In the genomic region with DNA sequence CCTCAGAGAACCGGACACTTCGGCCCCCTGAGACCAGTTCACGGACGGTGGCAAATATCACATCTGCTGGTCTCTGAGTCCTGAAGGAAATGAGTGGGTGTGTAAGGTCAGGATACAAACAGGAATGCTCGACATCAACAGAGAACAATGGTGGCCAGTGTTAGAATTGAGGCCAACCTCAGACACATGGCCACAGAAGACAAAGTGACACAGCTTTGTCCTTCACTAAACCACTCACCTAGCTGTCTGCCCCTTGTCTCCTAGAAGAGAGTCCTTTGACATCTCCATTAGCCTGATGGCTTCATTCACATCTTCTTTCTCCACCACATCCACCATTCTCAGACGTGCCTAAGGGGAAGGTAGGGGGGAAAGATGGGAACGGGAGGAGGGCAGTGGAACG, we compare ENCODE assay signal across 6 cellular contexts. TPM values are rescaled to one million over a fixed set of nuclear protein-coding genes. Genes with fewer than 3 reads are reported as not detected.
A peak's percentile ranks its signal among the peaks of the same experiment; 100 is the strongest.
DNase-seq lines count a peak whose midpoint lies in the region; ATAC-seq and TF ChIP-seq lines count a peak whose summit lies in the region.
"Had no signal": no experiment of that assay in that cellular context is flagged by ENCODE, and none has a peak within 500 bp of the region (broad histone marks: within the 10 kb centered on the region; RNA-seq: fewer than 3 reads in every experiment).

No MANE protein-coding gene starts in this region.

- H3K9me3 ChIP-seq in H9 (ENCODE audit: control insufficient read depth, low read depth, low read length) (no peaks in the 10 kb centered on the region), endodermal cell (ENCODE audit: control insufficient read depth, low read length) (no peaks in the 10 kb centered on the region)

- no peak overlapping the region for H2BK120ac ChIP-seq in H9 (ENCODE audit: low read depth, low read length, poor library complexity, severe bottlenecking)

- no peak overlapping the region for H2BK20ac ChIP-seq in H9 (ENCODE audit: low read depth, low read length, poor library complexity, severe bottlenecking)

- no peak overlapping the region for H4K5ac ChIP-seq in H9 (ENCODE audit: insufficient read length, low read depth, low read length)

- H3K9ac ChIP-seq in H9 (ENCODE audit: extremely low read depth, insufficient read length, low read length) (no peak overlapping the region), endodermal cell (ENCODE audit: extremely low read depth, low read length, poor library complexity, severe bottlenecking) (no peak overlapping the region)

- no peak overlapping the region for H2AK5ac ChIP-seq in H9 (ENCODE audit: insufficient read length, low read length)

- no peak overlapping the region for H3K4me2 ChIP-seq in H9 (ENCODE audit: insufficient read depth, insufficient read length, low read length)

- no peak overlapping the region for H3K4ac ChIP-seq in H9 (ENCODE audit: low read depth, low read length)

- H3K27me3 Mint-ChIP-seq in H9 (ENCODE audit: low read depth) (peaks cover 5% of the 10 kb centered on the region), endodermal cell (ENCODE audit: insufficient read depth) (no peaks in the 10 kb centered on the region)
- H3K27me3 Mint-ChIP-seq: activated CD8-positive, alpha-beta T cell treated with anti-CD3 and anti-CD28 coated beads for 36 hours had no signal

- H3K27ac ChIP-seq in H9 (ENCODE audit: insufficient read length, low read depth, low read length) (no peak overlapping the region), endodermal cell (ENCODE audit: low read depth, low read length) (no peak overlapping the region)

- no peak overlapping the region for H2BK12ac ChIP-seq in H9 (ENCODE audit: insufficient read length, low read depth, low read length)

- H3K18ac ChIP-seq in H9 (ENCODE audit: insufficient read length, low read depth, low read length) = no peak overlapping the region

- H4K91ac ChIP-seq in H9 (ENCODE audit: insufficient read length, low read depth, low read length) = no peak overlapping the region

- peaks cover 4% of the 10 kb centered on the region for H3K23me2 ChIP-seq in H9 (ENCODE audit: insufficient read length, low read depth, low read length, poor library complexity, severe bottlenecking)

- H3K14ac ChIP-seq in H9 (ENCODE audit: insufficient read depth, low read length) = no peak overlapping the region

- H2BK5ac ChIP-seq in H9 (ENCODE audit: insufficient read length, low read length) = no peak overlapping the region

- H3K27me3 ChIP-seq in H9 (ENCODE audit: insufficient read depth, low read length) (no peaks in the 10 kb centered on the region), endodermal cell (ENCODE audit: control insufficient read depth, insufficient read depth, low read length, poor library complexity, severe bottlenecking) (no peaks in the 10 kb centered on the region)

- H3K4me3 Mint-ChIP-seq in H9 (peak overlapping the region in 1 of 2 experiments; percentile 46; a peak in 1 of 5 replicates), endodermal cell (no peak overlapping the region)
- H3K4me3 Mint-ChIP-seq: activated CD8-positive, alpha-beta T cell treated with anti-CD3 and anti-CD28 coated beads for 36 hours had no signal

- H4K8ac ChIP-seq in H9 (replicated peaks; ENCODE audit: insufficient read length, low read depth, low read length) = no peak overlapping the region

- H3K23ac ChIP-seq in H9 (ENCODE audit: insufficient read length, low read depth, low read length) = no peak overlapping the region

- H3T11ph ChIP-seq in H9 (ENCODE audit: low read length) = no peak overlapping the region

- H4K20me1 ChIP-seq in H9 (ENCODE audit: control insufficient read depth, insufficient read depth, insufficient read length) = no peaks in the 10 kb centered on the region

- H3K4me1 Mint-ChIP-seq in H9 = peaks cover 6 to 17% of the 10 kb centered on the region in 2 experiments
- peaks cover 7% of the 10 kb centered on the region for H3K4me1 Mint-ChIP-seq in endodermal cell

- H3K79me2 ChIP-seq in H9 (ENCODE audit: insufficient read depth, low read length) = no peaks in the 10 kb centered on the region; the same call in 1 of the 2 replicates

- WGBS in H9 (ENCODE audit: extremely low coverage, insufficient read length, low lambda C conversion rate) = no CpG with 5 or more reads among the region's 8 CpGs
- 95 to 100% methylated on average over 5 to 8 of the region's 8 CpGs for WGBS in endodermal cell (ENCODE audit: insufficient coverage in 1 of 2, insufficient read length in 1 of 2), 2 experiments

- H3K36me3 ChIP-seq in endodermal cell (ENCODE audit: control insufficient read depth, insufficient read depth, low read length) = peaks cover 78% of the 10 kb centered on the region

- no peak overlapping the region for H3K56ac ChIP-seq in H9 (ENCODE audit: insufficient read length, low read depth, low read length)

- H3K4me1 ChIP-seq in H9 (ENCODE audit: insufficient read depth, low read length) = no peaks in the 10 kb centered on the region
- no peaks in the 10 kb centered on the region for H3K4me1 ChIP-seq in endodermal cell (ENCODE audit: control insufficient read depth, insufficient read depth, low read length)

- no peak for ATAC-seq in HG02852 (IDR thresholded peaks at IDR 0.05; ENCODE audit: unreplicated experiment)
- ATAC-seq: activated CD8-positive, alpha-beta T cell treated with anti-CD3 and anti-CD28 coated beads for 36 hours had no signal

- H3K9me3 Mint-ChIP-seq in H9 (no peaks in the 10 kb centered on the region; a peak in 1 of 5 replicates), endodermal cell (no peaks in the 10 kb centered on the region)
- H3K9me3 Mint-ChIP-seq: activated CD8-positive, alpha-beta T cell treated with anti-CD3 and anti-CD28 coated beads for 36 hours had no signal

- no peak overlapping the region for H3K4me3 ChIP-seq in endodermal cell (ENCODE audit: low read length)

- H3K27ac Mint-ChIP-seq in H9 (peak overlapping the region; percentile 18 to 86 (median 70); a peak in 4 of 7 replicates), endodermal cell (peak overlapping the region; percentile 77)
- H3K27ac Mint-ChIP-seq: activated CD8-positive, alpha-beta T cell treated with anti-CD3 and anti-CD28 coated beads for 36 hours had no signal

- DNase-seq in H9 (no peak), endodermal cell (no peak), SK-N-DZ (ENCODE audit: low spot score) (no peak)
- DNase-seq: activated CD8-positive, alpha-beta T cell treated with anti-CD3 and anti-CD28 coated beads for 36 hours; MM.1S had no signal

- no peak overlapping the region for H2AFZ ChIP-seq in H9 (ENCODE audit: low read length)

- TF ChIP-seq CTCF in H9 (conservative IDR thresholded peaks at IDR 0.05) = no peak
- TF ChIP-seq CTCF in endodermal cell (conservative IDR thresholded peaks at IDR 0.05) = no peak

- H2BK15ac ChIP-seq in H9 (ENCODE audit: low read depth, low read length) = no peak overlapping the region

- peaks cover 77 to 84% (median 83%) of the 10 kb centered on the region in 3 experiments for H3K36me3 Mint-ChIP-seq in H9 (ENCODE audit: insufficient read depth in 1 of 3, low read depth in 3 of 3)
- H3K36me3 Mint-ChIP-seq in endodermal cell (ENCODE audit: low read depth) = peaks cover 75% of the 10 kb centered on the region

- H3K79me1 ChIP-seq in H9 (ENCODE audit: insufficient read depth, low read depth, low read length, poor library complexity, severe bottlenecking) = no peaks in the 10 kb centered on the region

RNA-seq across cellular contexts. Expression of a gene that starts 4.3 kb away (rescaled TPM):
- total RNA-seq in H9 (2021) (140 and 144 TPM in 2 replicates), endodermal cell (100 to 1,000 TPM; 109 to 121 TPM)
- polyA plus RNA-seq in endodermal cell (2013, experiment 1 of 2) = 105 TPM
- 104 TPM for polyA plus RNA-seq in endodermal cell (2013, experiment 2 of 2)
- polyA plus RNA-seq in SK-N-DZ (2014; cell fraction: cytosol; rRNA removed) = 37.4 and 46.8 TPM in 2 replicates
- polyA plus RNA-seq in SK-N-DZ (2014; cell fraction: nucleus; rRNA removed) = 43.8 and 70.8 TPM in 2 replicates

RNA-seq across cellular contexts. Expression of a gene that starts 8.1 kb away (rescaled TPM):
- total RNA-seq in H9 (2021) (387 and 390 TPM in 2 replicates), endodermal cell (100 to 1,000 TPM; 219 to 242 TPM)
- 247 TPM for polyA plus RNA-seq in endodermal cell (2013, experiment 1 of 2)
- polyA plus RNA-seq in endodermal cell (2013, experiment 2 of 2) = 223 TPM
- 527 and 558 TPM in 2 replicates for polyA plus RNA-seq in SK-N-DZ (2014; cell fraction: cytosol; rRNA removed)
- 941 and 957 TPM in 2 replicates for polyA plus RNA-seq in SK-N-DZ (2014; cell fraction: nucleus; rRNA removed)

RNA-seq across cellular contexts. Expression of a gene that starts 8.4 kb away (rescaled TPM):
- total RNA-seq in H9 (2021) (18.8 and 20.2 TPM in 2 replicates), endodermal cell (10 to 100 TPM; 26.3 to 31.5 TPM)
- polyA plus RNA-seq in endodermal cell (2013, experiment 1 of 2) = 28.5 TPM
- polyA plus RNA-seq in endodermal cell (2013, experiment 2 of 2) = 26.7 TPM
- polyA plus RNA-seq in SK-N-DZ (2014; cell fraction: cytosol; rRNA removed) = 39.4 and 39.9 TPM in 2 replicates
- polyA plus RNA-seq in SK-N-DZ (2014; cell fraction: nucleus; rRNA removed) = 52.2 and 119 TPM in 2 replicates

RNA-seq across cellular contexts. Expression of a gene that starts 11.5 kb away (rescaled TPM):
- 60.4 and 62.8 TPM in 2 replicates for total RNA-seq in H9 (2021)
- total RNA-seq in endodermal cell = 10 to 100 TPM; 32.8 to 39.9 TPM
- polyA plus RNA-seq in endodermal cell (2013, experiment 1 of 2) = 48.7 TPM
- 43.7 TPM for polyA plus RNA-seq in endodermal cell (2013, experiment 2 of 2)
- 63.1 and 65.6 TPM in 2 replicates for polyA plus RNA-seq in SK-N-DZ (2014; cell fraction: cytosol; rRNA removed)
- polyA plus RNA-seq in SK-N-DZ (2014; cell fraction: nucleus; rRNA removed) = 101 and 141 TPM in 2 replicates

RNA-seq across cellular contexts. Expression of a gene that starts 26.1 kb away (rescaled TPM):
- 87.1 and 88.9 TPM in 2 replicates for total RNA-seq in H9 (2021)
- total RNA-seq in endodermal cell = 100 to 1,000 TPM in 1 of 2 donors, 10 to 100 TPM in 1; 83.1 to 113 TPM
- polyA plus RNA-seq in endodermal cell (2013, experiment 1 of 2) = 82.4 TPM
- 77.9 TPM for polyA plus RNA-seq in endodermal cell (2013, experiment 2 of 2)
- polyA plus RNA-seq in SK-N-DZ (2014; cell fraction: cytosol; rRNA removed) = 76.5 and 98.2 TPM in 2 replicates
- 92.4 and 94.5 TPM in 2 replicates for polyA plus RNA-seq in SK-N-DZ (2014; cell fraction: nucleus; rRNA removed)
